ENCODE assay signal across 20 cellular contexts in the genomic region with DNA sequence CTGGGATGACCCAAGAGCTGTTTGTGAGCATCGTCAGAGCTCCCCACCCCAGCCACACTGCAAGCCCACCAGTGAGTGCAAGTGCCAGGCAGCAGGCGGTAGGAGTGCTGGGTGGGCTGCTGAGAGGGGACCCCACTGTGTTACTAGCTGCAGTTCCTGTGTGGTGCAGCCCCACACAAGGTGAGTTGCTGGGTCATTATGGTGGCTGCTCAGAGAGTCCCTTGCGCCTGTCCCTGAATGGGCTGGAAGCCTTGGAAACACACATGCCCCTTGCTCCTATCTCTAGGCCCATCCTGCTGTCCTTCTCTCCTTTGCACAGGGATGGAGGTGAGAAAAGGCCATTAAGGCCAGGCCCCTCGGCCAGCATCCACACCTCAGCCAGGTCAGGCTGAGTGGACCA.
"Had no signal": no experiment of that assay in that cellular context is flagged by ENCODE, and none has a peak within 500 bp of the region (broad histone marks: within the 10 kb centered on the region; RNA-seq: fewer than 3 reads in every experiment).

No MANE protein-coding gene starts in this region.

- H3K9me3 ChIP-seq: lower lobe of right lung, right lobe of liver, thoracic aorta, uterus had no signal

- H3K27ac ChIP-seq: coronary artery, lower lobe of right lung, right lobe of liver, thoracic aorta, uterus had no signal

- H3K4me3 Mint-ChIP-seq: activated CD4-positive, alpha-beta T cell treated with anti-CD3 and anti-CD28 coated beads, Interleukin-2, amount 10 ng/mL, durations not matched to agents 7 days and 5 days; activated CD8-positive, alpha-beta T cell treated with anti-CD3 and anti-CD28 coated beads, Interleukin-2, amount 10 ng/mL, durations not matched to agents 7 days and 5 days; activated naive CD8-positive, alpha-beta T cell; natural killer cell treated with Interleukin-12 subunit alpha and Interleukin-12 subunit beta and Interleukin-15 and Interleukin-18, amount 100 ng/mL, for 72 hours; stimulated activated naive CD8-positive, alpha-beta T cell treated with anti-CD3 and anti-CD28 coated beads, Interleukin-15, Interleukin-2, amounts not matched to agents 100 ng/mL and 50 ng/mL, for 24 hours; T-helper 1 cell treated with Interleukin-12 subunit alpha and Interleukin-12 subunit beta and Interleukin-4 antibody, amounts not matched to agents 30 μg/mL and 1 μg/mL, for 36 hours; WTC11 had no signal

- DNase-seq: activated CD4-positive, alpha-beta T cell treated with anti-CD3 and anti-CD28 coated beads for 1 hour; activated CD4-positive, alpha-beta T cell treated with anti-CD3 and anti-CD28 coated beads, Interleukin-2, amount 10 ng/mL, durations not matched to agents 7 days and 5 days; activated CD8-positive, alpha-beta T cell treated with anti-CD3 and anti-CD28 coated beads, Interleukin-2, amount 10 ng/mL, durations not matched to agents 7 days and 5 days; activated effector memory CD4-positive, alpha-beta T cell treated with Interleukin-2 at 50 U/mL for 16 hours; activated naive CD4-positive, alpha-beta T cell treated with Interleukin-2 at 50 U/mL for 16 hours; foreskin fibroblast; lower lobe of right lung; mesenchymal stem cell; right lobe of liver; stimulated activated CD4-positive, alpha-beta T cell treated with anti-CD3 and anti-CD28 coated beads, Interleukin-2, amount 100 ng/mL, for 48 hours; T-helper 9 cell; uterus had no signal

- H3K4me1 Mint-ChIP-seq: activated CD4-positive, alpha-beta T cell treated with anti-CD3 and anti-CD28 coated beads, Interleukin-2, amount 10 ng/mL, durations not matched to agents 7 days and 5 days; WTC11 had no signal

- H3K4me3 ChIP-seq: coronary artery, dorsolateral prefrontal cortex, lower lobe of right lung, right lobe of liver, thoracic aorta, uterus had no signal

- H3K9me3 Mint-ChIP-seq: activated CD4-positive, alpha-beta T cell treated with anti-CD3 and anti-CD28 coated beads, Interleukin-2, amount 10 ng/mL, durations not matched to agents 7 days and 5 days; natural killer cell treated with Interleukin-12 subunit alpha and Interleukin-12 subunit beta and Interleukin-15 and Interleukin-18, amount 100 ng/mL, for 72 hours; stimulated activated naive CD8-positive, alpha-beta T cell treated with anti-CD3 and anti-CD28 coated beads, Interleukin-15, Interleukin-2, amounts not matched to agents 100 ng/mL and 50 ng/mL, for 24 hours; T-helper 1 cell treated with Interleukin-12 subunit alpha and Interleukin-12 subunit beta and Interleukin-4 antibody, amounts not matched to agents 30 μg/mL and 1 μg/mL, for 36 hours; WTC11 had no signal

- H3K27me3 Mint-ChIP-seq: activated CD4-positive, alpha-beta T cell treated with anti-CD3 and anti-CD28 coated beads, Interleukin-2, amount 10 ng/mL, durations not matched to agents 7 days and 5 days; activated naive CD8-positive, alpha-beta T cell; stimulated activated naive CD8-positive, alpha-beta T cell treated with anti-CD3 and anti-CD28 coated beads, Interleukin-15, Interleukin-2, amounts not matched to agents 100 ng/mL and 50 ng/mL, for 24 hours had no signal

- H3K27ac Mint-ChIP-seq: activated CD4-positive, alpha-beta T cell treated with anti-CD3 and anti-CD28 coated beads, Interleukin-2, amount 10 ng/mL, durations not matched to agents 7 days and 5 days; activated CD8-positive, alpha-beta T cell treated with anti-CD3 and anti-CD28 coated beads, Interleukin-2, amount 10 ng/mL, durations not matched to agents 7 days and 5 days; activated naive CD8-positive, alpha-beta T cell; natural killer cell treated with Interleukin-12 subunit alpha and Interleukin-12 subunit beta and Interleukin-15 and Interleukin-18, amount 100 ng/mL, for 72 hours; stimulated activated naive CD8-positive, alpha-beta T cell treated with anti-CD3 and anti-CD28 coated beads, Interleukin-15, Interleukin-2, amounts not matched to agents 100 ng/mL and 50 ng/mL, for 24 hours; T-helper 1 cell treated with Interleukin-12 subunit alpha and Interleukin-12 subunit beta and Interleukin-4 antibody, amounts not matched to agents 30 μg/mL and 1 μg/mL, for 36 hours; WTC11 had no signal

- H3K36me3 ChIP-seq: lower lobe of right lung, right lobe of liver, uterus had no signal

- H3K27me3 ChIP-seq: dorsolateral prefrontal cortex, right lobe of liver, uterus had no signal

- H3K36me3 Mint-ChIP-seq: activated naive CD8-positive, alpha-beta T cell; natural killer cell treated with Interleukin-12 subunit alpha and Interleukin-12 subunit beta and Interleukin-15 and Interleukin-18, amount 100 ng/mL, for 72 hours had no signal

- H3K4me1 ChIP-seq: lower lobe of right lung, right lobe of liver, uterus had no signal
